Comparison of ENCODE assay signal across 11 cellular contexts in the genomic region with DNA sequence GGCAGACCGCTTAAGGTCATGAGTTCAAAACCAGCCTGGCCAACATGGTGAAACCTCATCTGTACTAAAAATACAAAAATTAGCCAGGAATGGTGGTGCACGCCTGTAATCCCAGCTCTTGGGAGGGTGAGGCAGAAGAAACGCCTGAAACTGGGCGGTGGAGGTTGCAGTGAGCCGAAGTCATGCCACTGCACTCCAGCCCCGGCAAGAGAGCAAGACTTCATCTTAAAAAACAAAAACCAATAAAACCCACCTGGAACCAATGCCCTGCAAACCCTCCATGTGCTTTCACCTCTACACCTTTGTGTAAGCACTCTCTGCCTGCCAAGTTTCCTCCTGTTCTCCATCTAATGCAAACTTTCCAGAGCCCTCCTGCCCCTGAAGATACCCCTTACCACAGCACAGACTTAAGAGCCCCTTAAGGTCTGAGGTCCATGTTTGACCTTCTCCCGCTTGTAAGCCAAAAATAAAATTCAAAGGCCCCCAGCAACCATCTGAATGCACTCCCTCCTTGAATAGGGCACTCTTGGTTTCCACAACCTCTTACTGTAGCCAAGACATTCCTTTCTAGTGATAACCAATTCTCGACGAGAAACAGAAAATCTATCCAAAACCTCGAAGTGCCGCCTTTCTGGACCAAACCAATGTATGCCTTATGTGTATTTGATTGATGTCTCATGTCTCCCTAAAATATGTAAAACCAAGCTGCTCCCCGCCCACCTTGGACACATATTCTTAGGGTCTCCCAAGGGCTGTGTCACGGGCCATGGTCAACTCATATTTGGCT. TPM values are rescaled to one million over a fixed set of nuclear protein-coding genes. Genes with fewer than 3 reads are reported as not detected.
DNase-seq lines count a peak whose midpoint lies in the region; ATAC-seq and TF ChIP-seq lines count a peak whose summit lies in the region.
"Had no signal": no experiment of that assay in that cellular context is flagged by ENCODE, and none has a peak within 500 bp of the region (broad histone marks: within the 10 kb centered on the region; RNA-seq: fewer than 3 reads in every experiment).

No MANE protein-coding gene starts in this region.

- peak overlapping the region; percentile 91 for H3K4me3 ChIP-seq in A673 (ENCODE audit: low read depth, low read length, poor library complexity, severe bottlenecking)
- peak overlapping the region; percentile 82; the same call in 1 of the 2 replicates for H3K4me3 ChIP-seq in GM12864 (ENCODE audit: low read depth, low read length)
- H3K4me3 ChIP-seq in iPS-15b (ENCODE audit: low read depth, low read length) = peak overlapping the region; percentile 22

- H3K36me3 ChIP-seq in A673 (ENCODE audit: insufficient read depth, low read length, poor library complexity, severe bottlenecking) = peaks cover 68% of the 10 kb centered on the region
- peaks cover 62% of the 10 kb centered on the region for H3K36me3 ChIP-seq in iPS-15b (ENCODE audit: control insufficient read depth, insufficient read depth, low read length)

- H3K4me1 ChIP-seq in A673 (ENCODE audit: insufficient read depth, low read length, poor library complexity, severe bottlenecking) = peaks cover 24% of the 10 kb centered on the region
- H3K4me1 ChIP-seq in iPS-15b (ENCODE audit: control insufficient read depth, insufficient read depth, low read length) = peaks cover 3% of the 10 kb centered on the region

- no TSS peak for BruUV-seq in A673 (replicated peaks; lab: Mats Ljungman, UMichigan)

- H3K27me3 ChIP-seq in A673 (replicated peaks; ENCODE audit: insufficient read depth, low read depth, low read length, poor library complexity) (no peaks in the 10 kb centered on the region), iPS-15b (ENCODE audit: control insufficient read depth, insufficient read depth, low read length) (no peaks in the 10 kb centered on the region)

- CTCF ChIA-PET in A673 (lab: Charles Lee) = no interaction called here
- CTCF ChIA-PET in activated B cell treated with CpG ODN at 0.5 μM for 24 hours (lab: Charles Lee) = interaction anchor here (1.6 kb wide), 1 partner anchor 29 kb away, joined by 4 read pairs; no protein-coding TSS in a partner anchor

- H3K27ac ChIP-seq in A673 (ENCODE audit: low read depth, low read length, poor library complexity, severe bottlenecking) = peak overlapping the region; percentile 21

- peaks cover 48% of the 10 kb centered on the region for H3K4me1 Mint-ChIP-seq in activated B cell treated with CpG ODN at 0.5 μM for 24 hours

- ATAC-seq in activated B cell treated with CpG ODN at 0.5 μM for 24 hours (ENCODE audit: low read depth) (no peak), GM18868 (IDR thresholded peaks at IDR 0.05; ENCODE audit: unreplicated experiment) (no peak), GM18511 (IDR thresholded peaks at IDR 0.05; ENCODE audit: unreplicated experiment) (no peak)

- DNase-seq in A673 (ENCODE audit: low spot score) = no peak
- no peak for DNase-seq in GM12864 (ENCODE audit: low read depth)
- no peak for DNase-seq in activated B cell treated with CpG ODN at 0.5 μM for 24 hours
- no peak for DNase-seq in HuH-7 (ENCODE audit: low spot score)
- no peak for DNase-seq in NCI-H146 (lab: John Stamatoyannopoulos, UW)
- DNase-seq: DMS79, NCI-H1694 treated with DMSO at 0.1 percent for 48 hours, nucleus accumbens had no signal

- intact Hi-C loops in A673 (cut with micrococcal nuclease; ENCODE audit: unreplicated experiment) = no loop called here
- intact Hi-C loops in activated B cell treated with CpG ODN at 0.5 μM for 24 hours (cut with micrococcal nuclease) = no loop called here

- no peaks in the 10 kb centered on the region for H3K27me3 Mint-ChIP-seq in activated B cell treated with CpG ODN at 0.5 μM for 24 hours

- no peaks in the 10 kb centered on the region for H3K9me3 Mint-ChIP-seq in activated B cell treated with CpG ODN at 0.5 μM for 24 hours

- no peak for TF ChIP-seq CTCF in A673 (conservative IDR thresholded peaks at IDR 0.05; ENCODE audit: low read depth, low read length)
- no peak for TF ChIP-seq CTCF in GM12864 (IDR thresholded peaks at IDR 0.05; ENCODE audit: low read depth, low read length, missing control alignments)
- TF ChIP-seq CTCF in activated B cell treated with CpG ODN at 0.5 μM for 24 hours (IDR thresholded peaks at IDR 0.05) = no peak

- H3K9ac ChIP-seq in iPS-15b (ENCODE audit: low read depth, low read length) = peak overlapping the region; percentile 38

- POLR2A ChIA-PET in A673 (lab: Charles Lee; ENCODE audit: low non-redundant PET) (interaction anchor here (0.6 kb wide), 1 partner anchor 214 kb away, joined by 4 read pairs; no protein-coding TSS in a partner anchor), activated B cell treated with CpG ODN at 0.5 μM for 24 hours (lab: Charles Lee) (no interaction called here)

- peak overlapping the region; percentile 50 for H3K4me3 Mint-ChIP-seq in activated B cell treated with CpG ODN at 0.5 μM for 24 hours

- peaks cover 83% of the 10 kb centered on the region for H3K36me3 Mint-ChIP-seq in activated B cell treated with CpG ODN at 0.5 μM for 24 hours (ENCODE audit: low read depth)

- H3K9me3 ChIP-seq in A673 (ENCODE audit: low read depth, low read length, poor library complexity, severe bottlenecking) (no peaks in the 10 kb centered on the region), iPS-15b (ENCODE audit: control insufficient read depth, insufficient read depth, low read length) (no peaks in the 10 kb centered on the region)

- H3K27ac Mint-ChIP-seq in activated B cell treated with CpG ODN at 0.5 μM for 24 hours = peak overlapping the region; percentile 56

RNA-seq across cellular contexts. Expression of a gene that starts 3.0 kb away (rescaled TPM):
- 1,684 and 1,701 TPM in 2 replicates for total RNA-seq in A673 (2021)
- 2,996 and 3,448 TPM in 2 replicates for total RNA-seq in activated B cell treated with CpG ODN at 0.5 μM for 24 hours

RNA-seq across cellular contexts. Expression of a gene that starts 41.9 kb away (rescaled TPM):
- total RNA-seq in A673 (2021) (7.6 and 8.2 TPM in 2 replicates), activated B cell treated with CpG ODN at 0.5 μM for 24 hours (0.22 and 0.42 TPM in 2 replicates)

Comparison
In these comparisons a context has a peak if more than half of its experiments do, and no peak if none do; other contexts are left out.
1. H3K4me3 ChIP-seq: peak in every context shown above with its lines; median percentile 91 in A673; 82 in GM12864; 22 in iPS-15b.